In genomic region chr6:41497573-41497972, GRCh38 we compare ENCODE assay signal across 19 cellular contexts. TPM values are rescaled to one million over a fixed set of nuclear protein-coding genes. Genes with fewer than 3 reads are reported as not detected.
DNase-seq lines count a peak whose midpoint lies in the region; TF ChIP-seq lines count a peak whose summit lies in the region.
"Had no signal": no experiment of that assay in that cellular context is flagged by ENCODE, and none has a peak within 500 bp of the region (broad histone marks: within the 10 kb centered on the region; RNA-seq: fewer than 3 reads in every experiment).

No MANE protein-coding gene starts in this region.

- H3K23ac ChIP-seq in neuronal stem cell (ENCODE audit: low read depth, low read length, poor library complexity): no peak overlapping the region

- no peaks in the 10 kb centered on the region for H3K9me3 Mint-ChIP-seq in MCF 10A (ENCODE audit: unreplicated experiment)
- H3K9me3 Mint-ChIP-seq in mesothelial cell of epicardium: no peaks in the 10 kb centered on the region
- H3K9me3 Mint-ChIP-seq: CD4-positive, alpha-beta T cell; CD8-positive, alpha-beta T cell had no signal

- peak overlapping the region; percentile 51 to 61 for H3K27ac ChIP-seq in breast epithelium
- no peak overlapping the region for H3K27ac ChIP-seq in HEK293 (ENCODE audit: extremely low read depth, low read depth, low read length)
- no peak overlapping the region for H3K27ac ChIP-seq in neuronal stem cell (replicated peaks; ENCODE audit: low read length)
- H3K27ac ChIP-seq: 22Rv1; A549; BLaER1 treated with 17β-estradiol and CSF1 and Interleukin-3, amounts not matched to agents 10 nM and 100 nM; C4-2B had no signal

- H3K4me2 ChIP-seq in neuronal stem cell (ENCODE audit: insufficient read depth, low read length, poor library complexity, severe bottlenecking): no peak overlapping the region
- H3K4me2 ChIP-seq: A549; BLaER1 treated with 17β-estradiol and CSF1 and Interleukin-3, amounts not matched to agents 10 nM and 100 nM had no signal

- no TSS peak for BruUV-seq in MCF 10A (replicated peaks; lab: Mats Ljungman, UMichigan)

- peak overlapping the region; percentile 16 for H2AK5ac ChIP-seq in neuronal stem cell (ENCODE audit: low read depth, low read length)

- H3K79me1 ChIP-seq in neuronal stem cell (ENCODE audit: low read depth, low read length): no peaks in the 10 kb centered on the region

- H3K36me3 Mint-ChIP-seq in MCF 10A (ENCODE audit: insufficient read depth, unreplicated experiment) (no peaks in the 10 kb centered on the region), mesothelial cell of epicardium (no peaks in the 10 kb centered on the region)
- H3K36me3 Mint-ChIP-seq: CD8-positive, alpha-beta T cell had no signal

- H4K91ac ChIP-seq in neuronal stem cell (ENCODE audit: low read depth, low read length, poor library complexity): no peak overlapping the region

- H3K9ac ChIP-seq in neuronal stem cell (ENCODE audit: low read depth, low read length, poor library complexity): no peak overlapping the region
- H3K9ac ChIP-seq: BLaER1 treated with 17β-estradiol and CSF1 and Interleukin-3, amounts not matched to agents 10 nM and 100 nM had no signal

- H3K27me3 Mint-ChIP-seq in MCF 10A (ENCODE audit: insufficient read depth, unreplicated experiment) (peaks cover 36% of the 10 kb centered on the region), mesothelial cell of epicardium (ENCODE audit: low read depth) (no peaks in the 10 kb centered on the region)

- no peak for DNase-seq in breast epithelium (ENCODE audit: low spot score in 2 of 2)
- no peak for DNase-seq in MCF 10A (ENCODE audit: unreplicated experiment)
- no peak for DNase-seq in mesothelial cell of epicardium (ENCODE audit: low spot score in 2 of 2, unreplicated experiment in 2 of 2)
- no peak for DNase-seq in neuronal stem cell (ENCODE audit: low spot score)
- DNase-seq in NCI-H446 (lab: John Stamatoyannopoulos, UW): no peak
- DNase-seq in RKO (ENCODE audit: low spot score): no peak
- DNase-seq: AML-193; Caco-2; Calu3; CD4-positive, alpha-beta T cell; CD8-positive, alpha-beta T cell; DMS79 treated with DMSO at 0.1 percent for 48 hours; GF-D8 had no signal

- H3K36me3 ChIP-seq in breast epithelium: no peaks in the 10 kb centered on the region
- no peaks in the 10 kb centered on the region for H3K36me3 ChIP-seq in HEK293 (ENCODE audit: control insufficient read depth in 2 of 2, insufficient read depth in 1 of 2, low read length in 2 of 2)
- no peaks in the 10 kb centered on the region for H3K36me3 ChIP-seq in neuronal stem cell (replicated peaks in 1 of 2; ENCODE audit: control insufficient read depth in 2 of 2, insufficient read depth in 2 of 2, low read length in 2 of 2)
- H3K36me3 ChIP-seq: BLaER1 treated with 17β-estradiol and CSF1 and Interleukin-3, amounts not matched to agents 10 nM and 100 nM had no signal

- H2AFZ ChIP-seq in neuronal stem cell (ENCODE audit: low read length): no peak overlapping the region

- H3K14ac ChIP-seq in neuronal stem cell (ENCODE audit: low read length): no peak overlapping the region

- H3K27ac Mint-ChIP-seq in MCF 10A (ENCODE audit: low read depth, unreplicated experiment) (no peak overlapping the region), mesothelial cell of epicardium (peak overlapping the region; percentile 9)
- H3K27ac Mint-ChIP-seq: B cell; CD4-positive, alpha-beta T cell; CD8-positive, alpha-beta T cell had no signal

- no peak overlapping the region for H3K4me3 ChIP-seq in breast epithelium
- no peak overlapping the region for H3K4me3 ChIP-seq in HEK293 (ENCODE audit: low read depth, low read length)
- H3K4me3 ChIP-seq in neuronal stem cell (ENCODE audit: low read length in 2 of 2): no peak overlapping the region
- H3K4me3 ChIP-seq: A549; BLaER1 treated with 17β-estradiol and CSF1 and Interleukin-3, amounts not matched to agents 10 nM and 100 nM had no signal

- no peak overlapping the region for H2BK120ac ChIP-seq in neuronal stem cell (ENCODE audit: low read depth, low read length)

- H3K4me1 ChIP-seq in breast epithelium (peaks cover 0 to 3% of the 10 kb centered on the region in 2 donors), HEK293 (ENCODE audit: control insufficient read depth, insufficient read depth, low read length) (no peaks in the 10 kb centered on the region), neuronal stem cell (ENCODE audit: control insufficient read depth in 2 of 2, insufficient read depth in 1 of 2, low read depth in 1 of 2, low read length in 2 of 2) (peaks cover 17 to 18% of the 10 kb centered on the region in 2 donors)
- H3K4me1 ChIP-seq: A549 had no signal

- no peak overlapping the region for H3K4me3 Mint-ChIP-seq in MCF 10A (ENCODE audit: unreplicated experiment)
- no peak overlapping the region for H3K4me3 Mint-ChIP-seq in mesothelial cell of epicardium
- H3K4me3 Mint-ChIP-seq: B cell; CD4-positive, alpha-beta T cell; CD8-positive, alpha-beta T cell had no signal

- H3K18ac ChIP-seq in neuronal stem cell (ENCODE audit: low read length): no peak overlapping the region

- POLR2A ChIA-PET in MCF 10A (lab: Yijun Ruan, JAX) (interaction anchor here (0.6 kb wide), 1 partner anchor 67 kb away, joined by 3 read pairs; no protein-coding TSS in a partner anchor), HEK293 (lab: Yijun Ruan, JAX) (interaction anchor here (0.8 to 1.3 kb wide), 3 partner anchors 12 to 26 kb away, joined by 3 to 5 read pairs (median 3); no protein-coding TSS in a partner anchor)

- peak overlapping the region; percentile 17 for H2BK12ac ChIP-seq in neuronal stem cell (ENCODE audit: low read length)

- H2BK5ac ChIP-seq in neuronal stem cell (ENCODE audit: low read length): no peak overlapping the region

- intact Hi-C loops in breast epithelium (cut with DNase I; ENCODE audit: low total_unique reads) (no loop called here), MCF 10A (cut with micrococcal nuclease) (no loop called here)

- TF ChIP-seq CTCF in breast epithelium (IDR thresholded peaks at IDR 0.05) (no peak), MCF 10A (IDR thresholded peaks at IDR 0.05; ENCODE audit: unreplicated experiment) (no peak), HEK293 (tag by site-specific recombination; IDR thresholded peaks at IDR 0.05) (no peak), mesothelial cell of epicardium (IDR thresholded peaks at IDR 0.05; ENCODE audit: unreplicated experiment) (no peak)

- H3K27me3 ChIP-seq in breast epithelium (no peaks in the 10 kb centered on the region), neuronal stem cell (ENCODE audit: control insufficient read depth in 3 of 3, insufficient read depth in 3 of 3, low read depth in 1 of 3, low read length in 3 of 3) (peaks cover 0 to 53% (median 35%) of the 10 kb centered on the region in 3 experiments)

- H4K8ac ChIP-seq in neuronal stem cell (ENCODE audit: low read depth, low read length): no peak overlapping the region

- H3K4me1 Mint-ChIP-seq in MCF 10A (ENCODE audit: insufficient read depth, unreplicated experiment) (no peaks in the 10 kb centered on the region), mesothelial cell of epicardium (peaks cover 54% of the 10 kb centered on the region)

- TF ChIP-seq POLR2A in breast epithelium (IDR thresholded peaks at IDR 0.05): no peak

- H3K9me3 ChIP-seq in breast epithelium (no peaks in the 10 kb centered on the region), HEK293 (ENCODE audit: control insufficient read depth, insufficient read depth, low read depth, low read length) (no peaks in the 10 kb centered on the region), neuronal stem cell (replicated peaks in 1 of 2; ENCODE audit: control insufficient read depth in 2 of 2, insufficient read depth in 1 of 2, low read depth in 1 of 2, low read length in 2 of 2) (no peaks in the 10 kb centered on the region)
- H3K9me3 ChIP-seq: A549; BLaER1 treated with 17β-estradiol and CSF1 and Interleukin-3, amounts not matched to agents 10 nM and 100 nM; Caco-2 had no signal

- whole genome bisulfite sequencing in neuronal stem cell (ENCODE audit: extremely low coverage in 2 of 2, insufficient read length in 2 of 2, insufficient replicate concordance in 1 of 2), 2 donors: no CpG with 5 or more reads among the region's 3 CpGs

- no peak overlapping the region for H2BK15ac ChIP-seq in neuronal stem cell (ENCODE audit: low read length)

- CTCF ChIA-PET in MCF 10A (lab: Yijun Ruan, JAX) (interaction anchor here (1.5 kb wide), 1 partner anchor 129 kb away, joined by 3 read pairs; no protein-coding TSS in a partner anchor), HEK293 (lab: Yijun Ruan, JAX) (interaction anchor here (0.6 to 2.0 kb wide), 6 partner anchors 18 to 184 kb away, joined by 3 to 9 read pairs (median 4); no protein-coding TSS in a partner anchor)

- H3K4ac ChIP-seq in neuronal stem cell (ENCODE audit: low read length): no peak overlapping the region

TF ChIP-seq in HEK293, 187 proteins besides CTCF, POLR2A, EP300 and RAD21:
- TF ChIP-seq ZNF624 (tag by site-specific recombination; IDR thresholded peaks at IDR 0.05) (no peak), ZBTB44 (tag by site-specific recombination; IDR thresholded peaks at IDR 0.05) (peak; percentile 76)

RNA-seq across cellular contexts. Expression of gene FOXP4, which starts 48.6 kb away (rescaled TPM):
- total RNA-seq in breast epithelium (10 to 100 TPM in 1 of 3 donors, 1 to 10 TPM in 2; 5.1 to 11.0 (median 5.6) TPM), MCF 10A (2022) (16.5 and 18.4 TPM in 2 replicates), mesothelial cell of epicardium (85.1 to 91.0 TPM (median 87.9 TPM) in 3 replicates)
- 43.1 TPM for polyA plus RNA-seq in neuronal stem cell (2013, experiment 1 of 2)
- 44.6 TPM for polyA plus RNA-seq in neuronal stem cell (2013, experiment 2 of 2)

Comparison
In these comparisons a context has a peak if more than half of its experiments do, and no peak if none do; other contexts are left out.
1. H3K27ac ChIP-seq: peak in breast epithelium (2 of 2); none in HEK293 (single experiment) and neuronal stem cell (single experiment).